ENCODE assay signal across 25 cellular contexts in the genomic region with DNA sequence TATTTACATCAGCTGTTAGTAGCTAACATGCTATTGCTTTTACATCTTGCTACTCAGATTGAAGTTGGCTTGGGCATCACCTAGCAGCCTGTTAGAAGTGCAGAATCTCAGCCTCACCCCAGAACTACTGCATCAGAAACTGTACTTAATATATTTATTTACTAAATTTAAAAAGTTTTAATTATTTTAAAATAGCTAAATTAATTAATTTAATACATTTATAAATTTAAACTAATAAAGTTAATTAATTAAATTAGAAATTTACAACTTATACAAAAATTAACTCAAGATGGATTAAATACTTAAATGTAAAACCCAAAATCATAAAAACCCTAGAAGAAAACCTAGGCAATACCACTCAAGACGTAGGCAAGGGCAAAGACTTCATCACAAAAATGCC. TPM values are rescaled to one million over a fixed set of nuclear protein-coding genes. Genes with fewer than 3 reads are reported as not detected.
DNase-seq lines count a peak whose midpoint lies in the region; ATAC-seq, FAIRE-seq and TF ChIP-seq lines count a peak whose summit lies in the region.
"Had no signal": no experiment of that assay in that cellular context is flagged by ENCODE, and none has a peak within 500 bp of the region (broad histone marks: within the 10 kb centered on the region; RNA-seq: fewer than 3 reads in every experiment).

No MANE protein-coding gene starts in this region.

- no peaks in the 10 kb centered on the region for H3K36me3 ChIP-seq in PC-9 (ENCODE audit: low read depth)
- H3K36me3 ChIP-seq: BE2C, BLaER1 had no signal

- H3K27me3 ChIP-seq in PC-9 (ENCODE audit: insufficient read depth, low read depth): no peaks in the 10 kb centered on the region
- H3K27me3 ChIP-seq: BE2C, BLaER1 had no signal

- H3K79me2 ChIP-seq in PC-9 (ENCODE audit: low read depth): no peaks in the 10 kb centered on the region

- peaks cover 14% of the 10 kb centered on the region for H3K4me1 Mint-ChIP-seq in T-helper 17 cell

- DNase-seq in T-helper 17 cell (no peak), NCI-H748 treated with DMSO at 0.1 percent for 48 hours (lab: John Stamatoyannopoulos, UW) (no peak), ecto neural progenitor cell (ENCODE audit: low spot score) (no peak), PC-9 (no peak)
- DNase-seq: ACHN; BE2C; C1 segment of cervical spinal cord; CD8-positive, alpha-beta memory T cell; COR-L47; DMS 273 treated with DMSO at 0.1 percent for 48 hours; DMS153; DMS53; DMS79; DND-41; EL; GF-D8 had no signal

- H3F3A ChIP-seq in PC-9 (ENCODE audit: insufficient read depth, low read depth): peaks cover 6% of the 10 kb centered on the region

- H3K36me3 Mint-ChIP-seq in T-helper 17 cell (ENCODE audit: low read depth): peaks cover under 1% of the 10 kb centered on the region
- H3K36me3 Mint-ChIP-seq: CD14-positive monocyte had no signal

- no peak overlapping the region for H3K4me2 ChIP-seq in PC-9
- H3K4me2 ChIP-seq: BLaER1 had no signal

- no peak overlapping the region for H3K27ac Mint-ChIP-seq in T-helper 17 cell
- H3K27ac Mint-ChIP-seq: CD14-positive monocyte; CD4-positive, CD25-positive, alpha-beta regulatory T cell; CD8-positive, alpha-beta memory T cell had no signal

- BruUV-seq in PC-9 (replicated peaks; lab: Mats Ljungman, UMichigan): no TSS peak

- no peak for TF ChIP-seq CTCF in PC-9 (conservative IDR thresholded peaks at IDR 0.05)

- POLR2A ChIA-PET in PC-9 (lab: Charles Lee; ENCODE audit: unreplicated experiment): no interaction called here

- FAIRE-seq in A204.1 (lab: Jason Lieb, UNC): peak; percentile 41
- peak; percentile 41 for FAIRE-seq in endometrium (lab: Jason Lieb, UNC)
- FAIRE-seq: GM12891, GM19239 had no signal

- no peak overlapping the region for H3K4me3 ChIP-seq in PC-9
- H3K4me3 ChIP-seq: BLaER1 had no signal

- CTCF ChIA-PET in PC-9 (lab: Charles Lee): no interaction called here

- no peaks in the 10 kb centered on the region for H3K27me3 Mint-ChIP-seq in T-helper 17 cell
- H3K27me3 Mint-ChIP-seq: CD4-positive, alpha-beta memory T cell; CD8-positive, alpha-beta memory T cell had no signal

- H3K9me3 ChIP-seq in T-helper 17 cell (ENCODE audit: control insufficient read depth, low read length, poor library complexity, severe bottlenecking): no peaks in the 10 kb centered on the region
- H3K9me3 ChIP-seq in PC-9 (ENCODE audit: insufficient read depth, low read depth): 0 out of 2 replicates have a peak, but pooled peaks cover 3% of the 10 kb centered on the region
- H3K9me3 ChIP-seq: BE2C, BLaER1 had no signal

- H3K4me1 ChIP-seq in PC-9 (replicated peaks; ENCODE audit: insufficient read depth): peaks cover 24% of the 10 kb centered on the region
- H3K4me1 ChIP-seq: BE2C had no signal

- H3K9me2 ChIP-seq in PC-9 (ENCODE audit: insufficient read depth): no peaks in the 10 kb centered on the region

- no peak for ATAC-seq in T-helper 17 cell

- no peak overlapping the region for H2AFZ ChIP-seq in PC-9

- H3K4me3 Mint-ChIP-seq in T-helper 17 cell: peak overlapping the region; percentile 9
- H3K4me3 Mint-ChIP-seq: CD14-positive monocyte had no signal

- H3K27ac ChIP-seq in PC-9: no peak overlapping the region
- H3K27ac ChIP-seq: 22Rv1, BLaER1 had no signal

- intact Hi-C loops in PC-9 (cut with micrococcal nuclease; ENCODE audit: unreplicated experiment): no loop called here

- no peaks in the 10 kb centered on the region for H4K20me1 ChIP-seq in PC-9 (ENCODE audit: insufficient read depth)
- H4K20me1 ChIP-seq: BLaER1 had no signal

RNA-seq across cellular contexts. Expression of gene GNA13, which starts 38.9 kb away (rescaled TPM):
- 100 to 1,000 TPM; 102 to 132 TPM for total RNA-seq in T-helper 17 cell
- 26.2 and 29.7 TPM in 2 replicates for total RNA-seq in PC-9 (2021)

RNA-seq across cellular contexts. Expression of gene RGS9, which starts 41.7 kb away (rescaled TPM):
- 1 to 10 TPM; 1.7 to 4.2 TPM for total RNA-seq in T-helper 17 cell
- total RNA-seq in PC-9 (2021): 5.7 and 6.1 TPM in 2 replicates
